ENCODE assay signal across 30 cellular contexts in the genomic region with DNA sequence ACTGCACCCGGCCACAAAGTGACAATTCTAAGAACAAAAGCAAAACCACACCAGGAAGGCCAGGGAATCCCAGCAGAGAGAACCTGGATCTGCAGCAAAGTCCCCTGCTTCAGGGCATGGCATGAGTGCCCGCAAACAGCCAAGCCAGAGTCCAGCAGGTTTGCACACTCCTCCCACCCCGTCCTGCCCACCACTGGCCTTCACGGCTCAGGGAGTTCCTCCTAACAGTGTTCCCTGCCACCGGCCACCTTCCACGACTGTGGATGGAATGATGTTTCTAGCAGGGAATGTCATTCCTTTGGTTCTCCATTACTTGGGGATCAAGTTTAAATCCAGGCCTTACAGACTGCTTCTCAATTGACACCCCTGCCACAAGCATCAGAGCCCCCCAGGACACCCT. TPM values are rescaled to one million over a fixed set of nuclear protein-coding genes. Genes with fewer than 3 reads are reported as not detected.
"Had no signal": no experiment of that assay in that cellular context is flagged by ENCODE, and none has a peak within 500 bp of the region (broad histone marks: within the 10 kb centered on the region; RNA-seq: fewer than 3 reads in every experiment).

No MANE protein-coding gene starts in this region.

- H3K27me3 ChIP-seq: brain microvascular endothelial cell, MG63, SJSA1 had no signal

- H3K9me3 ChIP-seq: MG63, SJSA1, SK-N-SH had no signal

- H3K4me2 ChIP-seq: SK-N-SH had no signal

- H3K9ac ChIP-seq: SK-N-SH had no signal

- H3K36me3 ChIP-seq: brain microvascular endothelial cell, MG63, SJSA1 had no signal

- ATAC-seq: activated CD4-positive, alpha-beta T cell treated with anti-CD3 and anti-CD28 coated beads for 36 hours; activated CD4-positive, CD25-positive, alpha-beta regulatory T cell treated with anti-CD3 and anti-CD28 coated beads, Interleukin-2, amount 50 U/mL, for 24 hours; activated CD8-positive, alpha-beta T cell treated with anti-CD3 and anti-CD28 coated beads, Interleukin-2, amount 10 ng/mL, durations not matched to agents 7 days and 5 days; activated T-cell treated with anti-CD3 and anti-CD28 coated beads, Interleukin-2, amount 50 U/mL, for 4 hours; Panc1 had no signal

- H3K27ac ChIP-seq: brain microvascular endothelial cell, SJSA1 had no signal

- DNase-seq: activated CD4-positive, alpha-beta T cell treated with anti-CD3 and anti-CD28 coated beads for 36 hours; activated CD4-positive, alpha-beta T cell treated with anti-CD3 and anti-CD28 coated beads, Interleukin-2, amount 10 ng/mL, durations not matched to agents 7 days and 5 days; activated CD4-positive, alpha-beta T cell treated with anti-CD3 and anti-CD28 coated beads, Interleukin-2, amount 50 U/mL, for 48 hours; activated CD8-positive, alpha-beta T cell treated with anti-CD3 and anti-CD28 coated beads, Interleukin-2, amount 10 ng/mL, durations not matched to agents 7 days and 5 days; activated naive CD4-positive, alpha-beta T cell; activated naive CD4-positive, alpha-beta T cell treated with anti-CD3 and anti-CD28 coated beads, Interleukin-2, amount 50 U/mL, for 16 hours; activated naive CD8-positive, alpha-beta T cell treated with anti-CD3 and anti-CD28 coated beads for 36 hours; activated T-cell treated with anti-CD3 and anti-CD28 coated beads for 4 hours; activated T-cell treated with anti-CD3 and anti-CD28 coated beads, Interleukin-2, amount 50 U/mL, for 4 hours; amniotic stem cell; aorta; brain microvascular endothelial cell; Kasumi-1; KG1; MG63; NCI-H1048; NCI-H1105 treated with DMSO at 0.1 percent for 48 hours; NCI-H1436; NCI-H1694; NCI-H1930; NCI-H2081 treated with DMSO at 0.1 percent for 48 hours; NCI-H345; NCI-H524 treated with DMSO at 0.1 percent for 48 hours; SHP77 treated with DMSO at 0.1 percent for 48 hours; SK-N-SH had no signal

- H3K4me1 ChIP-seq: SJSA1 had no signal

- H3K4me3 ChIP-seq: MG63, SJSA1 had no signal

RNA-seq across cellular contexts. Expression of a gene that starts 42.0 kb away (rescaled TPM):
- total RNA-seq: activated CD4-positive, alpha-beta T cell treated with anti-CD3 and anti-CD28 coated beads for 36 hours; activated CD4-positive, alpha-beta T cell treated with anti-CD3 and anti-CD28 coated beads, Interleukin-2, amount 10 ng/mL, durations not matched to agents 7 days and 5 days; activated T-helper 1 cell treated with anti-CD3 and anti-CD28 coated beads, Interleukin-12 subunit alpha, Interleukin-12 subunit beta, Interleukin-2, Interleukin-4 antibody, amounts not matched to agents 30 ng/mL and 10 ng/mL and 1 ng/mL, durations not matched to agents 14 hours and 24 hours and 36 hours; NCI-H460; SJSA1 had no signal
